Comparison of ENCODE assay signal across 16 cellular contexts in genomic region chr5:3265936-3266335, GRCh38.
DNase-seq lines count a peak whose midpoint lies in the region; ATAC-seq and TF ChIP-seq lines count a peak whose summit lies in the region.
"Had no signal": no experiment of that assay in that cellular context is flagged by ENCODE, and none has a peak within 500 bp of the region (broad histone marks: within the 10 kb centered on the region; RNA-seq: fewer than 3 reads in every experiment).

No MANE protein-coding gene starts in this region.

- intact Hi-C loops in esophagus muscularis mucosa (cut with DNase I) = no loop called here
- intact Hi-C loops in mucosa of descending colon (cut with DNase I, micrococcal nuclease) = no loop called here

- H3K27ac ChIP-seq in angular gyrus (ENCODE audit: low read depth, low read length) = peak overlapping the region; percentile 92
- H3K27ac ChIP-seq in esophagus muscularis mucosa (replicated peaks in 1 of 4) = no peak overlapping the region
- H3K27ac ChIP-seq: BLaER1, HL-60 had no signal

- no peak for ATAC-seq in mucosa of descending colon
- ATAC-seq: GM23338 had no signal

- no peak for TF ChIP-seq EP300 in esophagus muscularis mucosa (IDR thresholded peaks at IDR 0.05)

- no peak for TF ChIP-seq POLR2A in esophagus muscularis mucosa (IDR thresholded peaks at IDR 0.05; ENCODE audit: low read depth)

- no peaks in the 10 kb centered on the region for H3K4me1 ChIP-seq in esophagus muscularis mucosa
- no peaks in the 10 kb centered on the region for H3K4me1 ChIP-seq in mucosa of descending colon (ENCODE audit: low read depth)

- no peaks in the 10 kb centered on the region for H3K27me3 Mint-ChIP-seq in osteocyte (ENCODE audit: unreplicated experiment)
- H3K27me3 Mint-ChIP-seq: CD4-positive, alpha-beta memory T cell had no signal

- H3K9me3 Mint-ChIP-seq in osteocyte (ENCODE audit: unreplicated experiment) = peaks cover 44% of the 10 kb centered on the region
- H3K9me3 Mint-ChIP-seq: GM23338 had no signal

- DNase-seq in esophagus muscularis mucosa (ENCODE audit: extremely low spot score) = peak; percentile 80
- peak; percentile 34 for DNase-seq in osteocyte (ENCODE audit: extremely low spot score, unreplicated experiment)
- peak; percentile 15 for DNase-seq in ureter (ENCODE audit: low spot score)
- DNase-seq in NCI-H1048 (lab: John Stamatoyannopoulos, UW) = no peak
- no peak for DNase-seq in DMS114 treated with DMSO at 0.1 percent for 48 hours (lab: John Stamatoyannopoulos, UW; ENCODE audit: unreplicated experiment)
- no peak for DNase-seq in mucosa of descending colon
- DNase-seq: 8988T; CD4-positive, alpha-beta memory T cell; DMS79 treated with DMSO at 0.1 percent for 48 hours; GF-D8; HCEC 1CT had no signal

- TF ChIP-seq CTCF in esophagus muscularis mucosa (IDR thresholded peaks at IDR 0.05) (no peak), osteocyte (IDR thresholded peaks at IDR 0.05) (no peak), mucosa of descending colon (IDR thresholded peaks at IDR 0.05) (no peak)

- H3K4me1 Mint-ChIP-seq in osteocyte (ENCODE audit: unreplicated experiment) = no peaks in the 10 kb centered on the region
- H3K4me1 Mint-ChIP-seq: CD14-positive monocyte; CD4-positive, alpha-beta memory T cell; GM23338 had no signal

- 86% methylated on average over 6 of the region's 6 CpGs for WGBS in esophagus muscularis mucosa

- H3K27ac Mint-ChIP-seq in osteocyte (ENCODE audit: unreplicated experiment) = no peak overlapping the region
- H3K27ac Mint-ChIP-seq: CD14-positive monocyte; CD4-positive, alpha-beta memory T cell; GM23338 had no signal

- no peaks in the 10 kb centered on the region for H3K36me3 Mint-ChIP-seq in osteocyte (ENCODE audit: unreplicated experiment)
- H3K36me3 Mint-ChIP-seq: CD14-positive monocyte; CD4-positive, alpha-beta memory T cell had no signal

- H3K4me3 ChIP-seq in esophagus muscularis mucosa (no peak overlapping the region), mucosa of descending colon (no peak overlapping the region)
- H3K4me3 ChIP-seq: BLaER1, GM23338 had no signal

- peaks cover 0 to 4% (median 0%) of the 10 kb centered on the region in 4 donors for H3K27me3 ChIP-seq in esophagus muscularis mucosa
- H3K27me3 ChIP-seq: BLaER1 had no signal

- no peaks in the 10 kb centered on the region for H3K9me3 ChIP-seq in esophagus muscularis mucosa
- peaks cover 20% of the 10 kb centered on the region for H3K9me3 ChIP-seq in mucosa of descending colon
- H3K9me3 ChIP-seq: BLaER1 had no signal

- H3K36me3 ChIP-seq in esophagus muscularis mucosa (no peaks in the 10 kb centered on the region), mucosa of descending colon (ENCODE audit: low read depth) (no peaks in the 10 kb centered on the region)
- H3K36me3 ChIP-seq: BLaER1 had no signal

- H3K4me3 Mint-ChIP-seq in osteocyte (ENCODE audit: unreplicated experiment) = no peak overlapping the region
- H3K4me3 Mint-ChIP-seq: CD14-positive monocyte; CD4-positive, alpha-beta memory T cell; GM23338 had no signal

Comparison
In these comparisons a context has a peak if more than half of its experiments do, and no peak if none do; other contexts are left out.
1. DNase-seq: peak in esophagus muscularis mucosa (single experiment), osteocyte (single experiment) and ureter (single experiment); none in NCI-H1048 (single experiment), DMS114 treated with DMSO at 0.1 percent for 48 hours (single experiment) and mucosa of descending colon (0 of 3).